In the genomic region with DNA sequence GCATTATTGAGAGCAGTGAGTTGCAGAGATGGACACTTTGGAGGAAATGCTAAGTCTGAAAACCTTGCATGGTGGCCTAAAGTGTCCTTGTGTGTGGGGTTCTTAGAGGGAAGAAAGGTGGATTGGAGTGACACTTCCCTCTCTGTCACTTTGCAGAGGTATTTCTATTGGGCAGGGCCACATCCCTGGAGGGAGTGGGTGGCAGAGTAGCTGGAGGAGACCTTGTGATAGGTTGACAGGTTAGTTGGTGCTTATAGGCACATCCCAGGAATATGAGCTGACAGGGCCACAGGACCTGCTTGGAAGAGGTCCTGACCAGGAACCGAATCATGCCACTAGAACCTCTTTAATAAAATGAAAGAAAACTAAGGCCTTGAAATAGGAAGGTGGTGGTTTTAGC, we compare ENCODE assay signal across 16 cellular contexts. TPM values are rescaled to one million over a fixed set of nuclear protein-coding genes. Genes with fewer than 3 reads are reported as not detected.
DNase-seq lines count a peak whose midpoint lies in the region; ATAC-seq lines count a peak whose summit lies in the region.
"Had no signal": no experiment of that assay in that cellular context is flagged by ENCODE, and none has a peak within 500 bp of the region (broad histone marks: within the 10 kb centered on the region; RNA-seq: fewer than 3 reads in every experiment).

No MANE protein-coding gene starts in this region.

- peak overlapping the region; percentile 45 for H2BK120ac ChIP-seq in mesenchymal stem cell (ENCODE audit: low read depth, low read length)

- peaks cover 23% of the 10 kb centered on the region for H3K4me1 ChIP-seq in mesenchymal stem cell (ENCODE audit: control insufficient read depth, insufficient read depth, low read depth, low read length)
- peaks cover 41% of the 10 kb centered on the region for H3K4me1 ChIP-seq in stomach smooth muscle (ENCODE audit: control insufficient read depth, insufficient read depth, low read length)

- H3K36me3 ChIP-seq in SK-N-MC (ENCODE audit: insufficient read depth, low read length) (no peaks in the 10 kb centered on the region), mesenchymal stem cell (ENCODE audit: control insufficient read depth in 1 of 2, insufficient read depth in 2 of 2, low read depth in 1 of 2, low read length in 2 of 2) (no peaks in the 10 kb centered on the region), stomach smooth muscle (ENCODE audit: control insufficient read depth in 2 of 2, insufficient read depth in 2 of 2, low read length in 2 of 2) (no peaks in the 10 kb centered on the region)
- H3K36me3 ChIP-seq: HAP-1, WERI-Rb-1 had no signal

- peak overlapping the region; percentile 85 for H2AK5ac ChIP-seq in mesenchymal stem cell (ENCODE audit: low read length, severe bottlenecking)

- H3K23ac ChIP-seq in mesenchymal stem cell (ENCODE audit: low read length in 2 of 2), result no peak overlapping the region

- H3K4ac ChIP-seq in mesenchymal stem cell (ENCODE audit: low read depth in 1 of 2, low read length in 2 of 2), result peak overlapping the region; percentile 21 to 86

- H3K18ac ChIP-seq in mesenchymal stem cell (ENCODE audit: low read depth in 1 of 2, low read length in 2 of 2), result peak overlapping the region; percentile 34 to 71

- no peak for ATAC-seq in GM18867 (IDR thresholded peaks at IDR 0.05; ENCODE audit: unreplicated experiment)
- ATAC-seq: stimulated activated memory B cell treated with anti-CD40 and anti-IgM and Interleukin-4, amounts not matched to agents 10 μg/mL and 1 μg/mL and 100 μg/mL, for 72 hours; T-cell had no signal

- H3K9ac ChIP-seq in SK-N-MC (ENCODE audit: insufficient read length), result no peak overlapping the region
- peak overlapping the region; percentile 76 for H3K9ac ChIP-seq in mesenchymal stem cell (ENCODE audit: low read length)
- no peak overlapping the region for H3K9ac ChIP-seq in stomach smooth muscle (ENCODE audit: low read length in 2 of 2)

- H3K27ac ChIP-seq in SK-N-MC, result peak overlapping the region; percentile 92
- H3K27ac ChIP-seq in mesenchymal stem cell (ENCODE audit: low read length, poor library complexity, severe bottlenecking), result no peak overlapping the region
- peak overlapping the region; percentile 91 for H3K27ac ChIP-seq in stomach smooth muscle (ENCODE audit: low read length)
- H3K27ac ChIP-seq: WERI-Rb-1 had no signal

- no CpG with 5 or more reads among the region's 1 CpG for WGBS in mesenchymal stem cell

- H3K4me3 ChIP-seq in SK-N-MC, result peak overlapping the region; percentile 65
- H3K4me3 ChIP-seq in mesenchymal stem cell (ENCODE audit: insufficient read depth in 1 of 2, low read depth in 1 of 2, low read length in 2 of 2), result peak overlapping the region in 1 of 2 experiments; percentile 50
- peak overlapping the region in 1 of 2 donors; percentile 4 for H3K4me3 ChIP-seq in stomach smooth muscle (ENCODE audit: low read length in 2 of 2)
- H3K4me3 ChIP-seq: lung, skin epidermis had no signal

- H3K79me1 ChIP-seq in mesenchymal stem cell (replicated peaks; ENCODE audit: low read length, poor library complexity, severe bottlenecking), result no peaks in the 10 kb centered on the region

- H3K27me3 ChIP-seq in mesenchymal stem cell (ENCODE audit: control insufficient read depth in 1 of 2, insufficient read depth in 1 of 2, low read length in 2 of 2), result no peaks in the 10 kb centered on the region
- H3K27me3 ChIP-seq in stomach smooth muscle (ENCODE audit: control insufficient read depth in 1 of 2, insufficient read depth in 2 of 2, low read length in 2 of 2), result no peaks in the 10 kb centered on the region

- peak overlapping the region; percentile 65 to 92 for H2BK12ac ChIP-seq in mesenchymal stem cell (ENCODE audit: low read length in 2 of 2)

- H3K9me3 ChIP-seq in SK-N-MC (ENCODE audit: low read depth, low read length) (no peaks in the 10 kb centered on the region), mesenchymal stem cell (ENCODE audit: control insufficient read depth, low read length) (no peaks in the 10 kb centered on the region), stomach smooth muscle (ENCODE audit: control insufficient read depth in 2 of 2, low read length in 2 of 2) (no peaks in the 10 kb centered on the region)
- H3K9me3 ChIP-seq: HAP-1 had no signal

- no peak overlapping the region for H2AFZ ChIP-seq in mesenchymal stem cell (ENCODE audit: low read depth, low read length)

- peak; percentile 22 for DNase-seq in DMS153 (lab: John Stamatoyannopoulos, UW)
- no peak for DNase-seq in DMS153 treated with DMSO at 0.1 percent for 48 hours (lab: John Stamatoyannopoulos, UW; ENCODE audit: unreplicated experiment)
- DNase-seq in SK-N-MC (ENCODE audit: low read depth, low spot score), result no peak
- DNase-seq in mesenchymal stem cell, result no peak
- DNase-seq in NCI-H82 (lab: John Stamatoyannopoulos, UW), result no peak
- no peak for DNase-seq in NCI-H2029 (lab: John Stamatoyannopoulos, UW)
- DNase-seq: activated effector memory CD4-positive, alpha-beta T cell treated with Interleukin-2 at 50 U/mL for 16 hours; CD4-positive, CD25-positive, alpha-beta regulatory T cell; T-cell had no signal

- H2BK15ac ChIP-seq in mesenchymal stem cell (ENCODE audit: low read depth, poor library complexity, severe bottlenecking), result no peak overlapping the region

- no peak overlapping the region for H3K4me2 ChIP-seq in mesenchymal stem cell (ENCODE audit: low read length, poor library complexity, severe bottlenecking)

- no peak overlapping the region for H4K91ac ChIP-seq in mesenchymal stem cell (ENCODE audit: low read length)

- no peak overlapping the region for H2BK5ac ChIP-seq in mesenchymal stem cell (ENCODE audit: low read depth, low read length, poor library complexity, severe bottlenecking)

- no peak overlapping the region for H4K8ac ChIP-seq in mesenchymal stem cell (ENCODE audit: low read length)

- H3K14ac ChIP-seq in mesenchymal stem cell (ENCODE audit: low read length in 2 of 2), result no peak overlapping the region

RNA-seq across cellular contexts. Expression of a gene that starts 1.0 kb away (rescaled TPM):
- 440 TPM for polyA plus RNA-seq in mesenchymal stem cell (2013, experiment 1 of 2)
- polyA plus RNA-seq in mesenchymal stem cell (2013, experiment 2 of 2), result 419 TPM
- polyA plus RNA-seq: CD4-positive, CD25-positive, alpha-beta regulatory T cell had no signal
